In genomic region chr7:131183611-131184119, GRCh38 we compare ENCODE assay signal across 11 cellular contexts.
DNase-seq lines count a peak whose midpoint lies in the region; ATAC-seq and TF ChIP-seq lines count a peak whose summit lies in the region.
"Had no signal": no experiment of that assay in that cellular context is flagged by ENCODE, and none has a peak within 500 bp of the region (broad histone marks: within the 10 kb centered on the region; RNA-seq: fewer than 3 reads in every experiment).

No MANE protein-coding gene starts in this region.

- no peaks in the 10 kb centered on the region for H3K9me3 Mint-ChIP-seq in activated T-cell treated with anti-CD3 and anti-CD28 coated beads, Interleukin-2, amount 50 U/mL, for 4 hours

- H3K27me3 Mint-ChIP-seq in activated T-cell treated with anti-CD3 and anti-CD28 coated beads, Interleukin-2, amount 50 U/mL, for 4 hours (ENCODE audit: low read depth): no peaks in the 10 kb centered on the region

- no peaks in the 10 kb centered on the region for H3K36me3 Mint-ChIP-seq in activated T-cell treated with anti-CD3 and anti-CD28 coated beads, Interleukin-2, amount 50 U/mL, for 4 hours (ENCODE audit: insufficient read depth)

- TF ChIP-seq CTCF in fibroblast of the aortic adventitia (IDR thresholded peaks at IDR 0.05; ENCODE audit: insufficient read depth, low read length): no peak

- DNase-seq in AG20443 (ENCODE audit: low spot score) (peak; percentile 29), EH (ENCODE audit: low read depth) (peak; percentile 28), fibroblast of the aortic adventitia (ENCODE audit: low read depth) (peak; percentile 75), hepatic stellate cell (ENCODE audit: low spot score) (no peak)
- peak; percentile 14 for DNase-seq in activated T-cell treated with anti-CD3 and anti-CD28 coated beads, Interleukin-2, amount 50 U/mL, for 4 hours
- DNase-seq: activated CD4-positive, CD25-positive, alpha-beta regulatory T cell; NCI-H2171 treated with DMSO at 0.1 percent for 48 hours; stomach had no signal

- peaks cover 41% of the 10 kb centered on the region for H3K4me1 Mint-ChIP-seq in activated T-cell treated with anti-CD3 and anti-CD28 coated beads, Interleukin-2, amount 50 U/mL, for 4 hours (ENCODE audit: low read depth)

- H3K4me3 Mint-ChIP-seq in activated T-cell treated with anti-CD3 and anti-CD28 coated beads, Interleukin-2, amount 50 U/mL, for 4 hours: no peak overlapping the region

- no peak overlapping the region for H3K4me3 ChIP-seq in fibroblast of the aortic adventitia (ENCODE audit: low read depth, low read length)
- H3K4me3 ChIP-seq: right atrium auricular region, stomach had no signal

- no peak for ATAC-seq in activated T-cell treated with anti-CD3 and anti-CD28 coated beads, Interleukin-2, amount 50 U/mL, for 4 hours
- ATAC-seq in GM21528 (IDR thresholded peaks at IDR 0.05; ENCODE audit: low FRiP score, unreplicated experiment) (no peak), GM21737 (IDR thresholded peaks at IDR 0.05; ENCODE audit: unreplicated experiment) (no peak)
